In genomic region chr1:8663915-8664331, GRCh38 we compare ENCODE assay signal across 8 cellular contexts.
DNase-seq lines count a peak whose midpoint lies in the region; ATAC-seq, FAIRE-seq and TF ChIP-seq lines count a peak whose summit lies in the region.

No MANE protein-coding gene starts in this region.

- H3K9me2 ChIP-seq in MM.1S (replicated peaks; ENCODE audit: insufficient read depth, low read length), result no peaks in the 10 kb centered on the region

- dilution Hi-C loops in keratinocyte (cut with MboI; ENCODE audit: extremely low pct_ligation_motif_present, low sequenced_read_pairs), result no loop called here

- no peak for FAIRE-seq in keratinocyte (lab: Jason Lieb, UNC)
- no peak for FAIRE-seq in urothelium cell line (lab: Jason Lieb, UNC)

- H3K4me3 ChIP-seq in ACC112 (ENCODE audit: low read depth, low read length), result peak overlapping the region; percentile 51
- no peak overlapping the region for H3K4me3 ChIP-seq in RWPE2 (ENCODE audit: severe bottlenecking)
- peak overlapping the region in 1 of 3 experiments; percentile 21 for H3K4me3 ChIP-seq in keratinocyte (ENCODE audit: control insufficient read depth in 2 of 3, extremely low read depth in 1 of 3, insufficient read depth in 2 of 3, low read depth in 1 of 3, low read length in 3 of 3)
- H3K4me3 ChIP-seq in MM.1S (ENCODE audit: low read length), result no peak overlapping the region

- H3K27me3 ChIP-seq in ACC112 (ENCODE audit: insufficient read depth, low read length) (no peaks in the 10 kb centered on the region), RWPE2 (ENCODE audit: insufficient read depth, poor library complexity, severe bottlenecking) (no peaks in the 10 kb centered on the region), keratinocyte (ENCODE audit: control insufficient read depth, extremely low read depth, insufficient read depth, low read length) (no peaks in the 10 kb centered on the region), MM.1S (replicated peaks; ENCODE audit: insufficient read depth, low read length) (no peaks in the 10 kb centered on the region)

- ATAC-seq in GM19463 (IDR thresholded peaks at IDR 0.05; ENCODE audit: unreplicated experiment) (peak; percentile 51), RWPE2 (ENCODE audit: low read depth) (no peak)

- DNase-seq in RWPE2 (ENCODE audit: low spot score) (no peak), keratinocyte (ENCODE audit: low read depth, low spot score) (no peak), MM.1S (no peak), SW480 (ENCODE audit: low spot score) (no peak), urothelium cell line (ENCODE audit: low spot score) (no peak), head of caudate nucleus (no peak)

- H3K79me2 ChIP-seq in ACC112 (ENCODE audit: control insufficient read depth, insufficient read depth, low read length, unreplicated experiment) (peaks cover 54% of the 10 kb centered on the region), keratinocyte (ENCODE audit: control insufficient read depth, insufficient read depth, low read length) (peaks cover 32% of the 10 kb centered on the region), MM.1S (ENCODE audit: low read length) (peaks cover 91% of the 10 kb centered on the region)

- TF ChIP-seq CTCF in RWPE2 (IDR thresholded peaks at IDR 0.05; ENCODE audit: poor library complexity, severe bottlenecking), result no peak
- TF ChIP-seq CTCF in keratinocyte (optimal IDR thresholded peaks at IDR 0.05 in 1 of 3, IDR thresholded peaks at IDR 0.05 in 1 of 3, conservative IDR thresholded peaks at IDR 0.05 in 1 of 3; ENCODE audit: extremely low read depth in 1 of 3, insufficient read depth in 2 of 3, low read length in 3 of 3), result no peak
- no peak for TF ChIP-seq CTCF in MM.1S (IDR thresholded peaks at IDR 0.05; ENCODE audit: low read length)

- no peaks in the 10 kb centered on the region for H4K20me1 ChIP-seq in keratinocyte (ENCODE audit: control insufficient read depth, extremely low read depth, insufficient read depth, low read length)
- peaks cover 12% of the 10 kb centered on the region for H4K20me1 ChIP-seq in MM.1S (ENCODE audit: insufficient read depth, low read length)

- H3K36me3 ChIP-seq in ACC112 (ENCODE audit: insufficient read depth, low read length) (no peaks in the 10 kb centered on the region), RWPE2 (ENCODE audit: low read depth) (no peaks in the 10 kb centered on the region), keratinocyte (ENCODE audit: control insufficient read depth in 2 of 2, extremely low read depth in 1 of 2, insufficient read depth in 2 of 2, low read length in 2 of 2) (no peaks in the 10 kb centered on the region), MM.1S (replicated peaks; ENCODE audit: insufficient read depth, low read length) (no peaks in the 10 kb centered on the region)

- H3K9me1 ChIP-seq in keratinocyte (ENCODE audit: control insufficient read depth, extremely low read depth, insufficient read depth, low read length), result no peaks in the 10 kb centered on the region

- H2AFZ ChIP-seq in ACC112 (ENCODE audit: low read length, unreplicated experiment) (no peak overlapping the region), keratinocyte (ENCODE audit: control insufficient read depth, low read length) (no peak overlapping the region), MM.1S (ENCODE audit: low read length) (no peak overlapping the region)

- H3K27ac ChIP-seq in ACC112 (ENCODE audit: low read depth, low read length) (no peak overlapping the region), RWPE2 (ENCODE audit: poor library complexity, severe bottlenecking) (peak overlapping the region; percentile 98), keratinocyte (ENCODE audit: control insufficient read depth, insufficient read depth, low read length) (no peak overlapping the region), MM.1S (ENCODE audit: low read length) (no peak overlapping the region)

- no peaks in the 10 kb centered on the region for H3F3A ChIP-seq in MM.1S (ENCODE audit: insufficient read depth, low read length)

- intact Hi-C loops in head of caudate nucleus (cut with DNase I), result loop anchor here (10.0 kb wide), 1 partner anchor 61 kb away; no protein-coding TSS in a partner anchor

- peak overlapping the region; percentile 68 for H3K4me2 ChIP-seq in keratinocyte (ENCODE audit: control insufficient read depth, extremely low read depth, insufficient read depth, low read depth, low read length)
- no peak overlapping the region for H3K4me2 ChIP-seq in MM.1S (ENCODE audit: low read depth, low read length)

- H3K9me3 ChIP-seq in RWPE2 (ENCODE audit: severe bottlenecking) (no peaks in the 10 kb centered on the region), keratinocyte (ENCODE audit: control insufficient read depth, low read depth, low read length) (no peaks in the 10 kb centered on the region), MM.1S (replicated peaks; ENCODE audit: insufficient read depth, low read length) (no peaks in the 10 kb centered on the region)

- H3K9ac ChIP-seq in keratinocyte (ENCODE audit: control insufficient read depth, extremely low read depth, insufficient read depth, low read length), result no peak overlapping the region
- H3K9ac ChIP-seq in MM.1S (ENCODE audit: low read length), result no peak overlapping the region

- H3K4me1 ChIP-seq in ACC112 (ENCODE audit: control insufficient read depth, insufficient read depth, low read length, unreplicated experiment) (peaks cover 61% of the 10 kb centered on the region), RWPE2 (ENCODE audit: insufficient read depth, poor library complexity, severe bottlenecking) (peaks cover 49% of the 10 kb centered on the region), keratinocyte (ENCODE audit: control insufficient read depth, extremely low read depth, insufficient read depth, low read length) (peaks cover 44% of the 10 kb centered on the region), MM.1S (ENCODE audit: low read length) (peaks cover 6% of the 10 kb centered on the region)
